Comparison of ENCODE assay signal across 16 cellular contexts in genomic region chr2:223477318-223477717, GRCh38.
DNase-seq lines count a peak whose midpoint lies in the region; ATAC-seq, FAIRE-seq and TF ChIP-seq lines count a peak whose summit lies in the region.
"Had no signal": no experiment of that assay in that cellular context is flagged by ENCODE, and none has a peak within 500 bp of the region (broad histone marks: within the 10 kb centered on the region; RNA-seq: fewer than 3 reads in every experiment).

No MANE protein-coding gene starts in this region.

- DNase-seq in ELR (ENCODE audit: low read depth) (peak; percentile 27), HEK293T (ENCODE audit: extremely low spot score) (no peak), RCC 7860 (ENCODE audit: low spot score) (peak; percentile 33), foreskin keratinocyte (no peak)
- no peak for DNase-seq in stimulated activated naive CD8-positive, alpha-beta T cell treated with anti-CD3 and anti-CD28 coated beads, Interleukin-15, amount 100 ng/mL, for 72 hours
- no peak for DNase-seq in stimulated activated CD4-positive, alpha-beta T cell treated with anti-CD3 and anti-CD28 coated beads, Interleukin-2, amount 100 ng/mL, for 48 hours
- DNase-seq: CD8-positive, alpha-beta T cell; GOT3; Karpas-422; NCI-H1436; SJCRH30 had no signal

- no peaks in the 10 kb centered on the region for H3K4me1 ChIP-seq in foreskin keratinocyte
- H3K4me1 ChIP-seq: SJCRH30 had no signal

- H3K27me3 ChIP-seq in foreskin keratinocyte = no peaks in the 10 kb centered on the region
- H3K27me3 ChIP-seq: SJCRH30 had no signal

- ATAC-seq in foreskin keratinocyte (peak; percentile 42), GM21619 (IDR thresholded peaks at IDR 0.05; ENCODE audit: unreplicated experiment) (no peak), HG03159 (IDR thresholded peaks at IDR 0.05; ENCODE audit: unreplicated experiment) (no peak)
- ATAC-seq in stimulated activated naive CD8-positive, alpha-beta T cell treated with anti-CD3 and anti-CD28 coated beads, Interleukin-15, amount 100 ng/mL, for 72 hours = no peak
- ATAC-seq: CD8-positive, alpha-beta T cell; HepG2 had no signal

- H3K4me3 Mint-ChIP-seq in stimulated activated naive CD8-positive, alpha-beta T cell treated with anti-CD3 and anti-CD28 coated beads, Interleukin-15, amount 100 ng/mL, for 72 hours = no peak overlapping the region
- H3K4me3 Mint-ChIP-seq: CD8-positive, alpha-beta T cell; T-helper 2 cell treated with Interferon-gamma antibody and Interleukin-4, amounts not matched to agents 5 μg/mL and 100 μg/mL, for 36 hours had no signal

- H3K9me3 Mint-ChIP-seq in stimulated activated naive CD8-positive, alpha-beta T cell treated with anti-CD3 and anti-CD28 coated beads, Interleukin-15, amount 100 ng/mL, for 72 hours = peaks cover 0 to 7% of the 10 kb centered on the region in 2 donors
- H3K9me3 Mint-ChIP-seq: CD8-positive, alpha-beta T cell; T-helper 2 cell treated with Interferon-gamma antibody and Interleukin-4, amounts not matched to agents 5 μg/mL and 100 μg/mL, for 36 hours had no signal

- H3K27ac ChIP-seq in foreskin keratinocyte = no peak overlapping the region
- H3K27ac ChIP-seq: RWPE1, SJCRH30 had no signal

- POLR2A ChIA-PET in HEK293T (lab: Yijun Ruan, JAX) = no interaction called here

- TF ChIP-seq CTCF in foreskin keratinocyte (conservative IDR thresholded peaks at IDR 0.05) = no peak

- FAIRE-seq in RCC 7860 (lab: Jason Lieb, UNC) = peak; percentile 54

- no peaks in the 10 kb centered on the region for H3K4me1 Mint-ChIP-seq in stimulated activated naive CD8-positive, alpha-beta T cell treated with anti-CD3 and anti-CD28 coated beads, Interleukin-15, amount 100 ng/mL, for 72 hours

- H3K27me3 Mint-ChIP-seq in stimulated activated naive CD8-positive, alpha-beta T cell treated with anti-CD3 and anti-CD28 coated beads, Interleukin-15, amount 100 ng/mL, for 72 hours = no peaks in the 10 kb centered on the region

- no peak overlapping the region for H3K27ac Mint-ChIP-seq in stimulated activated naive CD8-positive, alpha-beta T cell treated with anti-CD3 and anti-CD28 coated beads, Interleukin-15, amount 100 ng/mL, for 72 hours
- H3K27ac Mint-ChIP-seq: CD8-positive, alpha-beta T cell; T-helper 2 cell treated with Interferon-gamma antibody and Interleukin-4, amounts not matched to agents 5 μg/mL and 100 μg/mL, for 36 hours had no signal

- CTCF ChIA-PET in HEK293T (lab: Yijun Ruan, JAX) = no interaction called here

TF ChIP-seq in HEK293T, 16 proteins besides CTCF, POLR2A, EP300 and RAD21:
- no peak for TF ChIP-seq ARNT (IDR thresholded peaks at IDR 0.05)
- no peak for TF ChIP-seq HDGF (IDR thresholded peaks at IDR 0.05; ENCODE audit: borderline replicate concordance)
- peak; percentile 64 for TF ChIP-seq PKNOX1 (IDR thresholded peaks at IDR 0.05)
- TF ChIP-seq FOXM1 (IDR thresholded peaks at IDR 0.05; ENCODE audit: borderline replicate concordance) = no peak
- TF ChIP-seq BHLHE40 (IDR thresholded peaks at IDR 0.05; ENCODE audit: borderline replicate concordance) = no peak

Comparison
In these comparisons a context has a peak if more than half of its experiments do, and no peak if none do; other contexts are left out.
1. DNase-seq: peak in ELR (single experiment) and RCC 7860 (single experiment); none in HEK293T (single experiment), foreskin keratinocyte (0 of 2), stimulated activated naive CD8-positive, alpha-beta T cell treated with anti-CD3 and anti-CD28 coated beads, Interleukin-15, amount 100 ng/mL, for 72 hours (0 of 2) and stimulated activated CD4-positive, alpha-beta T cell treated with anti-CD3 and anti-CD28 coated beads, Interleukin-2, amount 100 ng/mL, for 48 hours (0 of 2).